2 cellular contexts compared by ENCODE assay signal in genomic region chr16:12709807-12710206, GRCh38.
TF ChIP-seq lines count a peak whose summit lies in the region.

No MANE protein-coding gene starts in this region.

TF ChIP-seq in IMR-90, 13 proteins besides CTCF, POLR2A, EP300 and RAD21:
- TF ChIP-seq RFX5 (IDR thresholded peaks at IDR 0.05; ENCODE audit: low read depth, low read length) (no peak), ELK1 (IDR thresholded peaks at IDR 0.05; ENCODE audit: borderline replicate concordance, low read depth, low read length) (no peak), SMC3 (IDR thresholded peaks at IDR 0.05; ENCODE audit: low read depth, low read length) (no peak), USF2 (IDR thresholded peaks at IDR 0.05; ENCODE audit: low read depth, low read length) (no peak), MXI1 (IDR thresholded peaks at IDR 0.05; ENCODE audit: borderline replicate concordance, low read depth, low read length) (no peak), FOS (IDR thresholded peaks at IDR 0.05; ENCODE audit: low read depth, low read length) (no peak)

TF ChIP-seq in endothelial cell of umbilical vein, 7 proteins besides CTCF, POLR2A, EP300 and RAD21 (continued from another document):
- no peak for TF ChIP-seq JUN (IDR thresholded peaks at IDR 0.05; ENCODE audit: borderline replicate concordance, insufficient read depth, insufficient read length, low read depth)
- no peak for TF ChIP-seq EZH2 (IDR thresholded peaks at IDR 0.05; ENCODE audit: borderline replicate concordance, low read depth, low read length, severe bottlenecking)
- no peak for TF ChIP-seq MYC (IDR thresholded peaks at IDR 0.05; ENCODE audit: low read depth, low read length)
- TF ChIP-seq POLR2AphosphoS5 (IDR thresholded peaks at IDR 0.05; ENCODE audit: insufficient read depth, low read depth, low read length), result no peak
- TF ChIP-seq MAX (IDR thresholded peaks at IDR 0.05; ENCODE audit: insufficient read depth, insufficient read length), result no peak
- TF ChIP-seq FOS (IDR thresholded peaks at IDR 0.05; ENCODE audit: borderline replicate concordance, insufficient read depth, low read length), result no peak
